In the genomic region with DNA sequence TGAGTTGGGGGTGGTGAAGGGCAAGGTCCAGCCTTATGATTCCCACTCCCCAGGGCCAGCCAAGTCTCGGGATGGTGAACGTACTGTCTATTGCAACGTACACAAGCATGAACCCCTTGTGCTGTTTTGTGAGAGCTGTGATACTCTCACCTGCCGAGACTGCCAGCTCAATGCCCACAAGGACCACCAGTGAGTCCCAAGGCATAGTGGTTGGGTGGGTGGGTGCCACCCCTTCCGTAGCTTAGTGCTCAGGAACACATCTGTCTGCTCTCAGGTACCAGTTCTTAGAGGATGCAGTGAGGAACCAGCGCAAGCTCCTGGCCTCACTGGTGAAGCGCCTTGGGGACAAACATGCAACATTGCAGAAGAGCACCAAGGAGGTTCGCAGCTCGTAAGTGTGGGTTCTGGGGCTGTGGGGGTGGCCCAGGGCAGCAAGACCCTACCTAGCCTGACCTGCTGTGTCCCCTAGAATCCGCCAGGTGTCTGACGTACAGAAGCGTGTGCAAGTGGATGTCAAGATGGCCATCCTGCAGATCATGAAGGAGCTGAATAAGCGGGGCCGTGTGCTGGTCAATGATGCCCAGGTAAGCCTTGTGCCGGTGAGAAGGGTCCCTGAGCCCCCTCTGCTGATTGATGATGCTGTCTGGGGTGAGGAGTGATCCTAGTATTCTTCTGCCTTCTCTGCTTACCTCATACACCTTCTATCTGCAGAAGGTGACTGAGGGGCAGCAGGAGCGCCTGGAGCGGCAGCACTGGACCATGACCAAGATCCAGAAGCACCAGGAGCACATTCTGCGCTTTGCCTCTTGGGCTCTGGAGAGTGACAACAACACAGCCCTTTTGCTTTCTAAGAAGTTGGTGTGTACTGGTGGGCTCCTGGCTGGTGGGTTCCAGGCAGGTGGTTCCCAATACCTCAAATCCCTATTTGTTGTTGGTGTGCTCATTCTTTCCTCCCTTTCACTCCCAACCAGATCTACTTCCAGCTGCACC, we compare ENCODE assay signal across 1 cellular context.
A peak's percentile ranks its signal among the peaks of the same experiment; 100 is the strongest.
TF ChIP-seq lines count a peak whose summit lies in the region.

No MANE protein-coding gene starts in this region.

TF ChIP-seq in H1, 55 proteins besides CTCF, POLR2A, EP300 and RAD21:
- TF ChIP-seq BRCA1 (IDR thresholded peaks at IDR 0.05; ENCODE audit: low read depth, low read length): no peak
- peak; percentile 83 for TF ChIP-seq POLR2AphosphoS5 (IDR thresholded peaks at IDR 0.05; ENCODE audit: low read depth, low read length)
